9 cellular contexts compared by ENCODE assay signal in genomic region chr22:42648017-42648367, GRCh38. TPM values are rescaled to one million over a fixed set of nuclear protein-coding genes. Genes with fewer than 3 reads are reported as not detected.
DNase-seq lines count a peak whose midpoint lies in the region; ATAC-seq, FAIRE-seq and TF ChIP-seq lines count a peak whose summit lies in the region.
"Had no signal": no experiment of that assay in that cellular context is flagged by ENCODE, and none has a peak within 500 bp of the region (broad histone marks: within the 10 kb centered on the region; RNA-seq: fewer than 3 reads in every experiment).

No MANE protein-coding gene starts in this region.

- no peak overlapping the region for H3K18ac ChIP-seq in neuronal stem cell (ENCODE audit: low read length)

- H2AK5ac ChIP-seq in neuronal stem cell (ENCODE audit: low read depth, low read length): peak overlapping the region; percentile 70

- peak overlapping the region; percentile 90 for H3K14ac ChIP-seq in neuronal stem cell (ENCODE audit: low read length)

- H2BK120ac ChIP-seq in neuronal stem cell (ENCODE audit: low read depth, low read length): no peak overlapping the region

- H3K36me3 ChIP-seq in OCI-LY7 (ENCODE audit: insufficient read depth, low read length) (no peaks in the 10 kb centered on the region), endocrine pancreas (ENCODE audit: control insufficient read depth, insufficient read depth, low read length) (no peaks in the 10 kb centered on the region), neuronal stem cell (replicated peaks in 1 of 2; ENCODE audit: control insufficient read depth in 2 of 2, insufficient read depth in 2 of 2, low read length in 2 of 2) (peaks cover 2 to 5% of the 10 kb centered on the region in 2 donors)

- H2BK5ac ChIP-seq in neuronal stem cell (ENCODE audit: low read length): peak overlapping the region; percentile 24

- no peak overlapping the region for H4K91ac ChIP-seq in neuronal stem cell (ENCODE audit: low read depth, low read length, poor library complexity)

- POLR2A ChIA-PET in OCI-LY7 (lab: Charles Lee): no interaction called here

- H3K23ac ChIP-seq in neuronal stem cell (ENCODE audit: low read depth, low read length, poor library complexity): peak overlapping the region; percentile 96

- H3K4me3 ChIP-seq in OCI-LY7 (ENCODE audit: low read depth, low read length, poor library complexity, severe bottlenecking): peak overlapping the region; percentile 100
- peak overlapping the region; percentile 59 for H3K4me3 ChIP-seq in endocrine pancreas (ENCODE audit: control insufficient read depth, insufficient read depth, low read length)
- peak overlapping the region; percentile 100 for H3K4me3 ChIP-seq in neuronal stem cell (ENCODE audit: low read length in 2 of 2)

- H2BK12ac ChIP-seq in neuronal stem cell (ENCODE audit: low read length): no peak overlapping the region

- H3K27ac ChIP-seq in OCI-LY7 (ENCODE audit: low read depth, low read length, poor library complexity, severe bottlenecking): no peak overlapping the region
- H3K27ac ChIP-seq in neuronal stem cell (replicated peaks; ENCODE audit: low read length): no peak overlapping the region

- H3K9me3 Mint-ChIP-seq in CD14-positive monocyte: no peaks in the 10 kb centered on the region

- peaks cover 23% of the 10 kb centered on the region; the same call in 1 of the 2 replicates for H3K79me2 ChIP-seq in OCI-LY7 (ENCODE audit: insufficient read depth, low read depth, low read length)

- H3K4ac ChIP-seq in neuronal stem cell (ENCODE audit: low read length): no peak overlapping the region

- peaks cover 6% of the 10 kb centered on the region; the same call in 1 of the 2 replicates for H4K20me1 ChIP-seq in OCI-LY7 (ENCODE audit: insufficient read depth, low read length)

- H3K27me3 Mint-ChIP-seq in CD14-positive monocyte (ENCODE audit: low read depth in 3 of 3): peaks cover 0 to 3% (median 3%) of the 10 kb centered on the region in 3 donors

- H3K4me2 ChIP-seq in OCI-LY7 (ENCODE audit: low read length): peak overlapping the region; percentile 87
- H3K4me2 ChIP-seq in neuronal stem cell (ENCODE audit: insufficient read depth, low read length, poor library complexity, severe bottlenecking): peak overlapping the region; percentile 89

- H2BK15ac ChIP-seq in neuronal stem cell (ENCODE audit: low read length): no peak overlapping the region

- no TSS peak for BruUV-seq in OCI-LY7 (replicated peaks; lab: Mats Ljungman, UMichigan)

- no peak overlapping the region for H4K8ac ChIP-seq in neuronal stem cell (ENCODE audit: low read depth, low read length)

- intact Hi-C loops in CD14-positive monocyte (cut with micrococcal nuclease) (no loop called here), OCI-LY7 (cut with micrococcal nuclease; ENCODE audit: unreplicated experiment) (loop anchor here (2.0 kb wide), 1 partner anchor 25 kb away; no protein-coding TSS in a partner anchor)

- no peak for FAIRE-seq in frontal cortex (lab: Jason Lieb, UNC)

- H3K9ac ChIP-seq in endocrine pancreas (ENCODE audit: control insufficient read depth, insufficient read depth, low read length) (no peak overlapping the region), neuronal stem cell (ENCODE audit: low read depth, low read length, poor library complexity) (peak overlapping the region; percentile 100)

- CTCF ChIA-PET in OCI-LY7 (lab: Charles Lee; ENCODE audit: unreplicated experiment): no interaction called here

- H3K27me3 ChIP-seq in endocrine pancreas (ENCODE audit: control insufficient read depth, insufficient read depth, low read length): no peaks in the 10 kb centered on the region
- H3K27me3 ChIP-seq in neuronal stem cell (ENCODE audit: control insufficient read depth in 3 of 3, insufficient read depth in 3 of 3, low read depth in 1 of 3, low read length in 3 of 3): no peaks in the 10 kb centered on the region

- H3K4me1 ChIP-seq in OCI-LY7 (ENCODE audit: insufficient read depth, low read length, poor library complexity, severe bottlenecking) (peaks cover 33% of the 10 kb centered on the region), endocrine pancreas (ENCODE audit: control insufficient read depth, insufficient read depth, low read length) (no peaks in the 10 kb centered on the region), neuronal stem cell (ENCODE audit: control insufficient read depth in 2 of 2, insufficient read depth in 1 of 2, low read depth in 1 of 2, low read length in 2 of 2) (peaks cover 10 to 16% of the 10 kb centered on the region in 2 donors)

- H3K79me1 ChIP-seq in neuronal stem cell (ENCODE audit: low read depth, low read length): peaks cover 28% of the 10 kb centered on the region

- H3K36me3 Mint-ChIP-seq in CD14-positive monocyte: peaks cover 8 to 17% of the 10 kb centered on the region in 2 donors

- no peak overlapping the region for H2AFZ ChIP-seq in OCI-LY7 (ENCODE audit: low read length)
- no peak overlapping the region for H2AFZ ChIP-seq in neuronal stem cell (ENCODE audit: low read length)

- H3K4me1 Mint-ChIP-seq in CD14-positive monocyte: peaks cover 53% of the 10 kb centered on the region

- no peaks in the 10 kb centered on the region for H3K9me3 ChIP-seq in OCI-LY7 (ENCODE audit: low read length)
- H3K9me3 ChIP-seq in endocrine pancreas (ENCODE audit: control insufficient read depth, low read length): no peaks in the 10 kb centered on the region
- H3K9me3 ChIP-seq in neuronal stem cell (replicated peaks in 1 of 2; ENCODE audit: control insufficient read depth in 2 of 2, insufficient read depth in 1 of 2, low read depth in 1 of 2, low read length in 2 of 2): no peaks in the 10 kb centered on the region

- DNase-seq in CD14-positive monocyte (ENCODE audit: low spot score) (no peak), OCI-LY7 (ENCODE audit: low spot score) (no peak), neuronal stem cell (ENCODE audit: low spot score) (no peak), GM19238 (ENCODE audit: insufficient read length, low spot score) (no peak), GOT3 (lab: John Stamatoyannopoulos, UW) (no peak), frontal cortex (ENCODE audit: low spot score in 2 of 2) (no peak)
- DNase-seq: NCI-H146 had no signal

- peak overlapping the region; percentile 96 to 99 for H3K4me3 Mint-ChIP-seq in CD14-positive monocyte

- WGBS in neuronal stem cell (ENCODE audit: extremely low coverage in 2 of 2, insufficient read length in 2 of 2, insufficient replicate concordance in 1 of 2), 2 donors: no CpG with 5 or more reads among the region's 4 CpGs

- TF ChIP-seq CTCF in CD14-positive monocyte (IDR thresholded peaks at IDR 0.05): no peak
- TF ChIP-seq CTCF in OCI-LY7 (conservative IDR thresholded peaks at IDR 0.05; ENCODE audit: low read length): no peak

- peak overlapping the region in 5 of 7 donors; percentile 86 to 99 (median 97) for H3K27ac Mint-ChIP-seq in CD14-positive monocyte

- no peak for ATAC-seq in GM21737 (IDR thresholded peaks at IDR 0.05; ENCODE audit: unreplicated experiment)

- H3K9me2 ChIP-seq in OCI-LY7 (ENCODE audit: insufficient read depth, low read length): no peaks in the 10 kb centered on the region

RNA-seq across cellular contexts. Expression of gene CYB5R3, which starts 1.2 kb away (rescaled TPM):
- 10 to 100 TPM; 54.0 to 76.4 TPM for polyA plus RNA-seq in CD14-positive monocyte
- total RNA-seq in OCI-LY7 (2014; rRNA removed; shearing (Covaris generic)): 28.5 and 38.0 TPM in 2 replicates
- total RNA-seq in OCI-LY7 (2022): 68.9 and 74.7 TPM in 2 replicates
- polyA plus RNA-seq in neuronal stem cell (2013, experiment 1 of 2): 108 TPM
- polyA plus RNA-seq in neuronal stem cell (2013, experiment 2 of 2): 107 TPM
- total RNA-seq in frontal cortex: 11.8 TPM

RNA-seq across cellular contexts. Expression of gene ATP5MGL, which starts 7.6 kb away (rescaled TPM):
- under 1 TPM in 1 of 2 donors, not detected in 1; 0.26 TPM for polyA plus RNA-seq in CD14-positive monocyte
- total RNA-seq in OCI-LY7 (2014; rRNA removed; shearing (Covaris generic)): 0.92 and 0.93 TPM in 2 replicates
- total RNA-seq in OCI-LY7 (2022): 1.1 and 1.8 TPM in 2 replicates
- polyA plus RNA-seq in neuronal stem cell (2013, experiment 1 of 2): not detected
- polyA plus RNA-seq in neuronal stem cell (2013, experiment 2 of 2): not detected
- 0.82 TPM for total RNA-seq in frontal cortex

RNA-seq across cellular contexts. Expression of gene POLDIP3, which starts 33.3 kb away (rescaled TPM):
- polyA plus RNA-seq in CD14-positive monocyte: 10 to 100 TPM; 53.8 to 55.3 TPM
- 52.7 and 70.7 TPM in 2 replicates for total RNA-seq in OCI-LY7 (2014; rRNA removed; shearing (Covaris generic))
- 73.5 and 74.1 TPM in 2 replicates for total RNA-seq in OCI-LY7 (2022)
- 68.6 TPM for polyA plus RNA-seq in neuronal stem cell (2013, experiment 1 of 2)
- polyA plus RNA-seq in neuronal stem cell (2013, experiment 2 of 2): 69.9 TPM
- total RNA-seq in frontal cortex: 28.5 TPM
